Comparison of ENCODE assay signal across 8 cellular contexts in genomic region chr1:55071477-55071876, GRCh38. TPM values are rescaled to one million over a fixed set of nuclear protein-coding genes. Genes with fewer than 3 reads are reported as not detected.
DNase-seq lines count a peak whose midpoint lies in the region; ATAC-seq and TF ChIP-seq lines count a peak whose summit lies in the region.

No MANE protein-coding gene starts in this region.

- DNase-seq in DMS 273 (lab: John Stamatoyannopoulos, UW; ENCODE audit: unreplicated experiment) = peak; percentile 82
- peak in 1 of 2 experiments; percentile 25 for DNase-seq in HL-60 (ENCODE audit: low read depth in 1 of 2, low spot score in 1 of 2)
- peak; percentile 74 for DNase-seq in RKO (ENCODE audit: low spot score)
- peak; percentile 49 for DNase-seq in fibroblast of gingiva (ENCODE audit: low read depth)
- peak; percentile 65 for DNase-seq in renal cortical epithelial cell (ENCODE audit: low read depth)
- DNase-seq in putamen (ENCODE audit: low spot score) = no peak

- ATAC-seq in GM19324 (IDR thresholded peaks at IDR 0.05; ENCODE audit: low FRiP score, unreplicated experiment) (no peak), HG03196 (IDR thresholded peaks at IDR 0.05; ENCODE audit: unreplicated experiment) (no peak)

- peak; percentile 40 for TF ChIP-seq CTCF in HL-60 (IDR thresholded peaks at IDR 0.05; ENCODE audit: insufficient read depth, low read length)

- no peak overlapping the region for H3K4me3 ChIP-seq in HL-60 (replicated peaks; ENCODE audit: insufficient read depth, low read length)

- no peak overlapping the region for H3K27ac ChIP-seq in HL-60 (replicated peaks)

- H3K27me3 ChIP-seq in HL-60 (ENCODE audit: insufficient read depth, poor library complexity, severe bottlenecking) = no peaks in the 10 kb centered on the region

RNA-seq across cellular contexts. Expression of gene PCSK9, which starts 32.1 kb away (rescaled TPM):
- 1.1 and 17.5 TPM in 2 replicates for total RNA-seq in renal cortical epithelial cell
